ENCODE assay signal across 11 cellular contexts in genomic region chr7:17646181-17646956, GRCh38.
DNase-seq lines count a peak whose midpoint lies in the region; ATAC-seq and TF ChIP-seq lines count a peak whose summit lies in the region.
"Had no signal": no experiment of that assay in that cellular context is flagged by ENCODE, and none has a peak within 500 bp of the region (broad histone marks: within the 10 kb centered on the region; RNA-seq: fewer than 3 reads in every experiment).

No MANE protein-coding gene starts in this region.

- peaks cover 18% of the 10 kb centered on the region for H3K4me1 Mint-ChIP-seq in brain
- H3K4me1 Mint-ChIP-seq: stimulated activated memory B cell treated with anti-CD40 and anti-IgM and Interleukin-4, amounts not matched to agents 10 μg/mL and 1 μg/mL and 100 μg/mL, for 72 hours had no signal

- no peaks in the 10 kb centered on the region for H3K36me3 ChIP-seq in BE2C
- no peaks in the 10 kb centered on the region for H3K36me3 ChIP-seq in left lung
- H3K36me3 ChIP-seq: Peyer's patch had no signal

- peaks cover 3% of the 10 kb centered on the region for H3K36me3 Mint-ChIP-seq in brain
- H3K36me3 Mint-ChIP-seq: activated naive CD8-positive, alpha-beta T cell; stimulated activated memory B cell treated with anti-CD40 and anti-IgM and Interleukin-4, amounts not matched to agents 10 μg/mL and 1 μg/mL and 100 μg/mL, for 72 hours had no signal

- intact Hi-C loops in left lung (cut with DNase I) = no loop called here

- in situ Hi-C loops in KBM-7 (cut with MboI; ENCODE audit: low pct_unique_long_range_greater_than_20kb, low sequenced_read_pairs) = no loop called here

- no peak overlapping the region for H3K4me3 Mint-ChIP-seq in brain
- H3K4me3 Mint-ChIP-seq: activated naive CD8-positive, alpha-beta T cell; stimulated activated memory B cell treated with anti-CD40 and anti-IgM and Interleukin-4, amounts not matched to agents 10 μg/mL and 1 μg/mL and 100 μg/mL, for 72 hours had no signal

- DNase-seq in BE2C (no peak), KBM-7 (peak; percentile 14), left lung (no peak), substantia nigra (lab: John Stamatoyannopoulos, UW) (no peak), NCI-H345 (lab: John Stamatoyannopoulos, UW) (no peak)
- DNase-seq in stimulated activated CD4-positive, alpha-beta T cell treated with anti-CD3 and anti-CD28 coated beads, Interleukin-2, amount 100 ng/mL, for 48 hours = no peak
- DNase-seq: Peyer's patch had no signal

- H3K4me1 ChIP-seq in BE2C (no peaks in the 10 kb centered on the region), left lung (peaks cover 0 to 5% of the 10 kb centered on the region in 2 donors)
- H3K4me1 ChIP-seq: Peyer's patch had no signal

- H3K27ac ChIP-seq in left lung (no peak overlapping the region), substantia nigra (ENCODE audit: low read depth, low read length, poor library complexity, severe bottlenecking) (no peak overlapping the region)
- H3K27ac ChIP-seq: Peyer's patch had no signal

- no peaks in the 10 kb centered on the region; the same call in 1 of the 2 replicates for H3K27me3 ChIP-seq in BE2C
- H3K27me3 ChIP-seq in left lung = no peaks in the 10 kb centered on the region
- H3K27me3 ChIP-seq: Peyer's patch had no signal

- H3K4me3 ChIP-seq in BE2C (ENCODE audit: low read depth, low read length) (no peak overlapping the region), left lung (no peak overlapping the region)
- H3K4me3 ChIP-seq: Peyer's patch had no signal

- TF ChIP-seq CTCF in BE2C (IDR thresholded peaks at IDR 0.05; ENCODE audit: low read depth, low read length) = peak; percentile 40
- TF ChIP-seq CTCF in brain (conservative IDR thresholded peaks at IDR 0.05) = peak; percentile 61 to 64
- TF ChIP-seq CTCF in left lung (IDR thresholded peaks at IDR 0.05) = peak in 1 of 2 donors; percentile 35

- peak overlapping the region in 2 of 5 experiments; percentile 8 to 55 for H3K27ac Mint-ChIP-seq in brain
- H3K27ac Mint-ChIP-seq: activated naive CD8-positive, alpha-beta T cell; stimulated activated memory B cell treated with anti-CD40 and anti-IgM and Interleukin-4, amounts not matched to agents 10 μg/mL and 1 μg/mL and 100 μg/mL, for 72 hours had no signal

- peaks cover 10 to 13% (median 12%) of the 10 kb centered on the region in 5 experiments for H3K9me3 Mint-ChIP-seq in brain

- peak; percentile 84 for ATAC-seq in left lung
- ATAC-seq in HG03025 (IDR thresholded peaks at IDR 0.05; ENCODE audit: low FRiP score, unreplicated experiment) = no peak
- ATAC-seq: stimulated activated memory B cell treated with anti-CD40 and anti-IgM and Interleukin-4, amounts not matched to agents 10 μg/mL and 1 μg/mL and 100 μg/mL, for 72 hours had no signal

- H3K27me3 Mint-ChIP-seq in brain = no peaks in the 10 kb centered on the region

- H3K9me3 ChIP-seq in BE2C (no peaks in the 10 kb centered on the region), left lung (no peaks in the 10 kb centered on the region)
